Comparison of ENCODE assay signal across 7 cellular contexts in genomic region chr12:109428038-109428629, GRCh38. TPM values are rescaled to one million over a fixed set of nuclear protein-coding genes. Genes with fewer than 3 reads are reported as not detected.
DNase-seq lines count a peak whose midpoint lies in the region; ATAC-seq and TF ChIP-seq lines count a peak whose summit lies in the region.

No MANE protein-coding gene starts in this region.

- no peaks in the 10 kb centered on the region for H4K20me1 ChIP-seq in neural cell (ENCODE audit: insufficient read depth)

- H3K27ac ChIP-seq in neural cell (ENCODE audit: low read length), result no peak overlapping the region

- TF ChIP-seq CTCF in GM13977 (IDR thresholded peaks at IDR 0.05; ENCODE audit: extremely low read depth, insufficient read depth, missing control alignments) (peak; percentile 97), neural cell (IDR thresholded peaks at IDR 0.05; ENCODE audit: poor library complexity, severe bottlenecking) (peak; percentile 76)

- H3K9me3 ChIP-seq in neural cell (ENCODE audit: low read length), result no peaks in the 10 kb centered on the region

- TF ChIP-seq RAD21 in Ishikawa (IDR thresholded peaks at IDR 0.05; ENCODE audit: low read depth), result peak; percentile 89
- peak; percentile 73 for TF ChIP-seq RAD21 in neural cell (conservative IDR thresholded peaks at IDR 0.05)

- no peaks in the 10 kb centered on the region for H3K36me3 ChIP-seq in neural cell (ENCODE audit: insufficient read depth, low read length)

- no peaks in the 10 kb centered on the region for H3K27me3 ChIP-seq in neural cell (ENCODE audit: insufficient read depth, low read depth, low read length)

- DNase-seq in GM13977 (ENCODE audit: low spot score), result peak; percentile 79
- DNase-seq in OCI-M1 (lab: John Stamatoyannopoulos, UW), result peak; percentile 88
- peak; percentile 73 for DNase-seq in activated T-cell treated with anti-CD3 and anti-CD28 coated beads, Interleukin-2, amount 50 U/mL, for 1 hour
- DNase-seq in fibroblast of gingiva (ENCODE audit: low read depth), result peak; percentile 74
- peak; percentile 78 for DNase-seq in stimulated activated naive CD8-positive, alpha-beta T cell treated with anti-CD3 and anti-CD28 coated beads, Interleukin-15, Interleukin-2, amounts not matched to agents 100 U/mL and 50 U/mL, for 24 hours

- no peaks in the 10 kb centered on the region for H3K79me2 ChIP-seq in neural cell (replicated peaks; ENCODE audit: insufficient read depth, low read length)

- no peaks in the 10 kb centered on the region for H3F3A ChIP-seq in neural cell (ENCODE audit: insufficient read depth, low read length, poor library complexity, severe bottlenecking)

- H3K9ac ChIP-seq in neural cell (ENCODE audit: low read length), result no peak overlapping the region

- TF ChIP-seq EP300 in Ishikawa (IDR thresholded peaks at IDR 0.05; ENCODE audit: borderline replicate concordance), result no peak
- TF ChIP-seq EP300 in neural cell (conservative IDR thresholded peaks at IDR 0.05; ENCODE audit: poor library complexity, severe bottlenecking), result no peak

- no peaks in the 10 kb centered on the region for H3K9me2 ChIP-seq in neural cell (ENCODE audit: insufficient read depth, low read length)

- peak; percentile 71 for ATAC-seq in stimulated activated naive CD8-positive, alpha-beta T cell treated with anti-CD3 and anti-CD28 coated beads, Interleukin-15, Interleukin-2, amounts not matched to agents 100 U/mL and 50 U/mL, for 24 hours

- H2AFZ ChIP-seq in neural cell (ENCODE audit: low read depth, low read length), result no peak overlapping the region

- H3K4me2 ChIP-seq in neural cell (ENCODE audit: low read length), result no peak overlapping the region

- in situ Hi-C loops in GM13977 (cut with MboI; ENCODE audit: low pct_unique_long_range_greater_than_20kb, low sequenced_read_pairs, unreplicated experiment), result no loop called here

- H3K4me3 ChIP-seq in neural cell (ENCODE audit: low read length), result no peak overlapping the region

TF ChIP-seq in Ishikawa, 13 proteins besides CTCF, POLR2A, EP300 and RAD21:
- TF ChIP-seq ZBTB7A (IDR thresholded peaks at IDR 0.05; ENCODE audit: low read depth) (no peak), EGR1 (IDR thresholded peaks at IDR 0.05) (no peak), CREB1 (IDR thresholded peaks at IDR 0.05; ENCODE audit: low read depth) (no peak), YY1 (IDR thresholded peaks at IDR 0.05; ENCODE audit: low read depth) (no peak), CEBPB (IDR thresholded peaks at IDR 0.05) (no peak), TAF1 (IDR thresholded peaks at IDR 0.05; ENCODE audit: low read depth) (no peak), USF1 (IDR thresholded peaks at IDR 0.05) (no peak), REST (IDR thresholded peaks at IDR 0.05; ENCODE audit: low read depth) (no peak), TEAD4 (IDR thresholded peaks at IDR 0.05) (no peak), NFIC (IDR thresholded peaks at IDR 0.05) (no peak), MAX (IDR thresholded peaks at IDR 0.05) (no peak), TCF12 (IDR thresholded peaks at IDR 0.05; ENCODE audit: low read depth) (no peak), FOXM1 (IDR thresholded peaks at IDR 0.05; ENCODE audit: borderline replicate concordance, low read depth) (no peak)

TF ChIP-seq in neural cell, 6 proteins besides CTCF, POLR2A, EP300 and RAD21:
- TF ChIP-seq MXI1 (conservative IDR thresholded peaks at IDR 0.05; ENCODE audit: poor library complexity, severe bottlenecking) (no peak), SMC3 (conservative IDR thresholded peaks at IDR 0.05; ENCODE audit: poor library complexity) (peak; percentile 74), REST (IDR thresholded peaks at IDR 0.05; ENCODE audit: borderline replicate concordance) (no peak)

RNA-seq across cellular contexts. Expression of gene KCTD10, which starts 49.0 kb away (rescaled TPM):
- polyA plus RNA-seq in neural cell, result 69.4 and 69.9 TPM in 2 replicates
- 129 and 134 TPM in 2 replicates for polyA minus RNA-seq in neural cell

RNA-seq across cellular contexts. Expression of gene UBE3B, which starts 49.3 kb away (rescaled TPM):
- polyA plus RNA-seq in neural cell, result 21.7 and 22.6 TPM in 2 replicates
- 36.3 and 46.0 TPM in 2 replicates for polyA minus RNA-seq in neural cell
